ENCODE assay signal across 1 cellular context in genomic region chr9:717722-718121, GRCh38.
TF ChIP-seq lines count a peak whose summit lies in the region.

No MANE protein-coding gene starts in this region.

TF ChIP-seq in liver, 16 proteins besides CTCF, POLR2A, EP300 and RAD21 (continued from another document):
- TF ChIP-seq SP1 (IDR thresholded peaks at IDR 0.05) (no peak), JUND (IDR thresholded peaks at IDR 0.05) (no peak), NR2F2 (IDR thresholded peaks at IDR 0.05) (no peak), YY1 (IDR thresholded peaks at IDR 0.05) (no peak), REST (IDR thresholded peaks at IDR 0.05) (no peak)
